In the genomic region with DNA sequence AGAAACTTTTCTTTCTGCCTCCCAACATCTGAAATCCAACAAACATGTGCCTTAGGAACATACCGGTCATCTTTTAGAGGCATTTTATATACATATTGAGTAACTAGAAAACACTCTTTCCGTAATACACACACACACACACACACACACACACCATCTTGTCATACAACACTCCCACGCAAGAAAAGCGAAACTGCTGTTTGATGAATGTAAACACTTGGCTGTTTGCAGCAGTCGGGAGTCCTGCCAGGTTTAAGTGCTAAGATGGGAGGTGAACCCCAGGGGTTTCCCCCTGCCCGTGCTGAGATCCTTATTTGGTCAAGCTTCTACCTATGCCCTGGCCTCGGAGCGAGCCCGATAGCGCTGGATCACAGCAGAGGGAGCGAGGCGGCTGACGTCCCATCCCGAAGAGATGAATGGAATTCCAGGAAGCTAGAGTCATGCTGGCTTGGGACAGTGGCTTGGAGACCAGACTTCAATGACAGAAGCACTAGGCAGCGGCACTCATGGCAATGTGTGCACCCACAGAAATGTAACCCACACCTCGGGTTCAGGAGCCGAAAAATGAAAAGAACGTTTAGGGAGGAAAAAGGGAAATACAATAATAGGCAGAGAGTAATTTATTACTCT, we compare ENCODE assay signal across 1 cellular context.
A peak's percentile ranks its signal among the peaks of the same experiment; 100 is the strongest.
TF ChIP-seq lines count a peak whose summit lies in the region.

No MANE protein-coding gene starts in this region.

TF ChIP-seq in H1, 55 proteins besides CTCF, POLR2A, EP300 and RAD21:
- TF ChIP-seq, protein P1, sequence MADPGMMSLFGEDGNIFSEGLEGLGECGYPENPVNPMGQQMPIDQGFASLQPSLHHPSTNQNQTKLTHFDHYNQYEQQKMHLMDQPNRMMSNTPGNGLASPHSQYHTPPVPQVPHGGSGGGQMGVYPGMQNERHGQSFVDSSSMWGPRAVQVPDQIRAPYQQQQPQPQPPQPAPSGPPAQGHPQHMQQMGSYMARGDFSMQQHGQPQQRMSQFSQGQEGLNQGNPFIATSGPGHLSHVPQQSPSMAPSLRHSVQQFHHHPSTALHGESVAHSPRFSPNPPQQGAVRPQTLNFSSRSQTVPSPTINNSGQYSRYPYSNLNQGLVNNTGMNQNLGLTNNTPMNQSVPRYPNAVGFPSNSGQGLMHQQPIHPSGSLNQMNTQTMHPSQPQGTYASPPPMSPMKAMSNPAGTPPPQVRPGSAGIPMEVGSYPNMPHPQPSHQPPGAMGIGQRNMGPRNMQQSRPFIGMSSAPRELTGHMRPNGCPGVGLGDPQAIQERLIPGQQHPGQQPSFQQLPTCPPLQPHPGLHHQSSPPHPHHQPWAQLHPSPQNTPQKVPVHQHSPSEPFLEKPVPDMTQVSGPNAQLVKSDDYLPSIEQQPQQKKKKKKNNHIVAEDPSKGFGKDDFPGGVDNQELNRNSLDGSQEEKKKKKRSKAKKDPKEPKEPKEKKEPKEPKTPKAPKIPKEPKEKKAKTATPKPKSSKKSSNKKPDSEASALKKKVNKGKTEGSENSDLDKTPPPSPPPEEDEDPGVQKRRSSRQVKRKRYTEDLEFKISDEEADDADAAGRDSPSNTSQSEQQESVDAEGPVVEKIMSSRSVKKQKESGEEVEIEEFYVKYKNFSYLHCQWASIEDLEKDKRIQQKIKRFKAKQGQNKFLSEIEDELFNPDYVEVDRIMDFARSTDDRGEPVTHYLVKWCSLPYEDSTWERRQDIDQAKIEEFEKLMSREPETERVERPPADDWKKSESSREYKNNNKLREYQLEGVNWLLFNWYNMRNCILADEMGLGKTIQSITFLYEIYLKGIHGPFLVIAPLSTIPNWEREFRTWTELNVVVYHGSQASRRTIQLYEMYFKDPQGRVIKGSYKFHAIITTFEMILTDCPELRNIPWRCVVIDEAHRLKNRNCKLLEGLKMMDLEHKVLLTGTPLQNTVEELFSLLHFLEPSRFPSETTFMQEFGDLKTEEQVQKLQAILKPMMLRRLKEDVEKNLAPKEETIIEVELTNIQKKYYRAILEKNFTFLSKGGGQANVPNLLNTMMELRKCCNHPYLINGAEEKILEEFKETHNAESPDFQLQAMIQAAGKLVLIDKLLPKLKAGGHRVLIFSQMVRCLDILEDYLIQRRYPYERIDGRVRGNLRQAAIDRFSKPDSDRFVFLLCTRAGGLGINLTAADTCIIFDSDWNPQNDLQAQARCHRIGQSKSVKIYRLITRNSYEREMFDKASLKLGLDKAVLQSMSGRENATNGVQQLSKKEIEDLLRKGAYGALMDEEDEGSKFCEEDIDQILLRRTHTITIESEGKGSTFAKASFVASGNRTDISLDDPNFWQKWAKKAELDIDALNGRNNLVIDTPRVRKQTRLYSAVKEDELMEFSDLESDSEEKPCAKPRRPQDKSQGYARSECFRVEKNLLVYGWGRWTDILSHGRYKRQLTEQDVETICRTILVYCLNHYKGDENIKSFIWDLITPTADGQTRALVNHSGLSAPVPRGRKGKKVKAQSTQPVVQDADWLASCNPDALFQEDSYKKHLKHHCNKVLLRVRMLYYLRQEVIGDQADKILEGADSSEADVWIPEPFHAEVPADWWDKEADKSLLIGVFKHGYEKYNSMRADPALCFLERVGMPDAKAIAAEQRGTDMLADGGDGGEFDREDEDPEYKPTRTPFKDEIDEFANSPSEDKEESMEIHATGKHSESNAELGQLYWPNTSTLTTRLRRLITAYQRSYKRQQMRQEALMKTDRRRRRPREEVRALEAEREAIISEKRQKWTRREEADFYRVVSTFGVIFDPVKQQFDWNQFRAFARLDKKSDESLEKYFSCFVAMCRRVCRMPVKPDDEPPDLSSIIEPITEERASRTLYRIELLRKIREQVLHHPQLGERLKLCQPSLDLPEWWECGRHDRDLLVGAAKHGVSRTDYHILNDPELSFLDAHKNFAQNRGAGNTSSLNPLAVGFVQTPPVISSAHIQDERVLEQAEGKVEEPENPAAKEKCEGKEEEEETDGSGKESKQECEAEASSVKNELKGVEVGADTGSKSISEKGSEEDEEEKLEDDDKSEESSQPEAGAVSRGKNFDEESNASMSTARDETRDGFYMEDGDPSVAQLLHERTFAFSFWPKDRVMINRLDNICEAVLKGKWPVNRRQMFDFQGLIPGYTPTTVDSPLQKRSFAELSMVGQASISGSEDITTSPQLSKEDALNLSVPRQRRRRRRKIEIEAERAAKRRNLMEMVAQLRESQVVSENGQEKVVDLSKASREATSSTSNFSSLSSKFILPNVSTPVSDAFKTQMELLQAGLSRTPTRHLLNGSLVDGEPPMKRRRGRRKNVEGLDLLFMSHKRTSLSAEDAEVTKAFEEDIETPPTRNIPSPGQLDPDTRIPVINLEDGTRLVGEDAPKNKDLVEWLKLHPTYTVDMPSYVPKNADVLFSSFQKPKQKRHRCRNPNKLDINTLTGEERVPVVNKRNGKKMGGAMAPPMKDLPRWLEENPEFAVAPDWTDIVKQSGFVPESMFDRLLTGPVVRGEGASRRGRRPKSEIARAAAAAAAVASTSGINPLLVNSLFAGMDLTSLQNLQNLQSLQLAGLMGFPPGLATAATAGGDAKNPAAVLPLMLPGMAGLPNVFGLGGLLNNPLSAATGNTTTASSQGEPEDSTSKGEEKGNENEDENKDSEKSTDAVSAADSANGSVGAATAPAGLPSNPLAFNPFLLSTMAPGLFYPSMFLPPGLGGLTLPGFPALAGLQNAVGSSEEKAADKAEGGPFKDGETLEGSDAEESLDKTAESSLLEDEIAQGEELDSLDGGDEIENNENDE (IDR thresholded peaks at IDR 0.05; ENCODE audit: insufficient replicate concordance, low read length) = no peak
- TF ChIP-seq NANOG (IDR thresholded peaks at IDR 0.05; ENCODE audit: insufficient read depth, low read depth, low read length, poor library complexity, severe bottlenecking) (peak; percentile 65), SUZ12 (IDR thresholded peaks at IDR 0.05; ENCODE audit: low read length) (no peak), CREB1 (IDR thresholded peaks at IDR 0.05) (peak; percentile 80), KDM1A (IDR thresholded peaks at IDR 0.05; ENCODE audit: borderline replicate concordance, low read length) (no peak), CHD2 (IDR thresholded peaks at IDR 0.05; ENCODE audit: low read length) (no peak; the same call in 1 of the 2 replicates), NRF1 (IDR thresholded peaks at IDR 0.05; ENCODE audit: low read depth, low read length) (no peak), CTBP2 (IDR thresholded peaks at IDR 0.05; ENCODE audit: borderline replicate concordance, insufficient read depth, insufficient read length, low read length) (peak; percentile 79), SIN3A (conservative IDR thresholded peaks at IDR 0.05 in 1 of 2, IDR thresholded peaks at IDR 0.05 in 1 of 2; ENCODE audit: low read depth in 1 of 2, low read length in 2 of 2) (peak in 1 of 2 experiments; percentile 50; a peak in 1 of 4 replicates), SP2 (IDR thresholded peaks at IDR 0.05; ENCODE audit: low read length) (no peak), CHD1 (IDR thresholded peaks at IDR 0.05; ENCODE audit: low read depth, low read length) (no peak), HDAC2 (IDR thresholded peaks at IDR 0.05; ENCODE audit: borderline replicate concordance in 1 of 2, low read depth in 2 of 2, low read length in 2 of 2) (no peak; a peak in 1 of 4 replicates), TEAD4 (IDR thresholded peaks at IDR 0.05; ENCODE audit: low read depth, low read length) (peak; percentile 98), BACH1 (IDR thresholded peaks at IDR 0.05; ENCODE audit: low read length) (no peak; the same call in 1 of the 2 replicates), YY1 (IDR thresholded peaks at IDR 0.05; ENCODE audit: low read depth, low read length) (no peak), SAP30 (IDR thresholded peaks at IDR 0.05; ENCODE audit: insufficient read depth, insufficient replicate concordance, low read length) (no peak), JUND (IDR thresholded peaks at IDR 0.05; ENCODE audit: low read length) (peak; percentile 87), JUN (IDR thresholded peaks at IDR 0.05; ENCODE audit: low read depth, low read length) (peak; percentile 73; the same call in 1 of the 2 replicates), TAF1 (IDR thresholded peaks at IDR 0.05; ENCODE audit: low read depth, low read length) (peak; percentile 44; the same call in 1 of the 2 replicates), POLR2AphosphoS5 (IDR thresholded peaks at IDR 0.05; ENCODE audit: low read depth, low read length) (peak; percentile 80; the same call in 1 of the 2 replicates), MAFK (IDR thresholded peaks at IDR 0.05; ENCODE audit: low read depth, low read length) (peak; percentile 28; the same call in 1 of the 2 replicates), POU5F1 (IDR thresholded peaks at IDR 0.05; ENCODE audit: low read depth, low read length) (no peak), SRF (IDR thresholded peaks at IDR 0.05; ENCODE audit: low read depth, low read length) (peak; percentile 98), TCF12 (IDR thresholded peaks at IDR 0.05; ENCODE audit: low read depth, low read length) (no peak), ZNF274 (IDR thresholded peaks at IDR 0.05; ENCODE audit: borderline replicate concordance, extremely low read depth, low read length) (no peak), TBP (IDR thresholded peaks at IDR 0.05; ENCODE audit: low read depth, low read length) (peak; percentile 16; the same call in 1 of the 2 replicates), BCL11A (IDR thresholded peaks at IDR 0.05; ENCODE audit: low read depth in 2 of 2, low read length in 2 of 2) (no peak), CBX5 (IDR thresholded peaks at IDR 0.05; ENCODE audit: low read depth, low read length) (no peak)
- TF ChIP-seq, protein P2, sequence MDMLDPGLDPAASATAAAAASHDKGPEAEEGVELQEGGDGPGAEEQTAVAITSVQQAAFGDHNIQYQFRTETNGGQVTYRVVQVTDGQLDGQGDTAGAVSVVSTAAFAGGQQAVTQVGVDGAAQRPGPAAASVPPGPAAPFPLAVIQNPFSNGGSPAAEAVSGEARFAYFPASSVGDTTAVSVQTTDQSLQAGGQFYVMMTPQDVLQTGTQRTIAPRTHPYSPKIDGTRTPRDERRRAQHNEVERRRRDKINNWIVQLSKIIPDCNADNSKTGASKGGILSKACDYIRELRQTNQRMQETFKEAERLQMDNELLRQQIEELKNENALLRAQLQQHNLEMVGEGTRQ (IDR thresholded peaks at IDR 0.05; ENCODE audit: low read length) = no peak
- TF ChIP-seq, protein P3, sequence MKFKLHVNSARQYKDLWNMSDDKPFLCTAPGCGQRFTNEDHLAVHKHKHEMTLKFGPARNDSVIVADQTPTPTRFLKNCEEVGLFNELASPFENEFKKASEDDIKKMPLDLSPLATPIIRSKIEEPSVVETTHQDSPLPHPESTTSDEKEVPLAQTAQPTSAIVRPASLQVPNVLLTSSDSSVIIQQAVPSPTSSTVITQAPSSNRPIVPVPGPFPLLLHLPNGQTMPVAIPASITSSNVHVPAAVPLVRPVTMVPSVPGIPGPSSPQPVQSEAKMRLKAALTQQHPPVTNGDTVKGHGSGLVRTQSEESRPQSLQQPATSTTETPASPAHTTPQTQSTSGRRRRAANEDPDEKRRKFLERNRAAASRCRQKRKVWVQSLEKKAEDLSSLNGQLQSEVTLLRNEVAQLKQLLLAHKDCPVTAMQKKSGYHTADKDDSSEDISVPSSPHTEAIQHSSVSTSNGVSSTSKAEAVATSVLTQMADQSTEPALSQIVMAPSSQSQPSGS (IDR thresholded peaks at IDR 0.05; ENCODE audit: low read length) = no peak; the same call in 1 of the 2 replicates
- TF ChIP-seq, protein P4, sequence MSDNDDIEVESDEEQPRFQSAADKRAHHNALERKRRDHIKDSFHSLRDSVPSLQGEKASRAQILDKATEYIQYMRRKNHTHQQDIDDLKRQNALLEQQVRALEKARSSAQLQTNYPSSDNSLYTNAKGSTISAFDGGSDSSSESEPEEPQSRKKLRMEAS (IDR thresholded peaks at IDR 0.05) = peak; percentile 31; the same call in 1 of the 2 replicates
